ENCODE assay signal across 9 cellular contexts in the genomic region with DNA sequence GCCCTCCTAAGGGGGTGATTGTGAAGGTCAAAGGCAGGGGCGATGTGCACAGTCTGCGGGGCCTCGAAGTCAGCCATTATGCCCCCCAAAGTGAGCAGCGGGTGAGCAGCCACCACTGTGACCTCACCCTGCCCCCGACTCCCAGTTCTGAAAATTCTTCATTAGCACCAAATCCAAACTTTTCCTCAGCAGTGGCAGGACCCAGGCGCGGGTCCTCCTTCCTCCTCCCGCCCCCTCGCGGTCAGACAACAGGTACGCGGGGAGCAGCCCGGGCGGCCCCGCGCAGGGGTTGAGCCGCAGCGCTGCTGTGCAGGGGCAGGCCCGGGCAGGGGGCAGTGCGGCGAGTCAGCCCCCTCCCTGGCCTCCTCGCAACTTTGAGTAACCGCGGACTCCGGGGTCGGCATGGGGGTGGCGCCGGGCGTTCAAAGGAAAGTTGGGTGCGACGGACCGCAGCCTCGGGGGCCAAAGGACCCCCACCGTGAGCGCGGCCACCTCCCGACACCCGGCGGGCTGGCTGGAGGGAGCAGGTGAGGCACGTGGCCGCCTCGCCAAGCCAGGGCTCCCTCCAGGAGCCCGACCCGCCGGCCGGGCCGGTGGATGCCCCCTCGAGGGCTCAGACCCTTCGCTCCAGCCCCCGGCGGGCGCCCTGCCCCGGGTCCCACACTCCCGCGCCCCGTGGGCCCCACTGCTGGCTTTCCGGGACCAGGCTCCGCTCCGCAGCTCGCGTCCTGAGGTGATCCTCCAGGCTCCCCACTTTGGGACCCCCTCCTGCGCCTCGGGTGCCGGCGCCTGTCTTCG. TPM values are rescaled to one million over a fixed set of nuclear protein-coding genes. Genes with fewer than 3 reads are reported as not detected.
DNase-seq lines count a peak whose midpoint lies in the region; ATAC-seq, FAIRE-seq and TF ChIP-seq lines count a peak whose summit lies in the region.
"Had no signal": no experiment of that assay in that cellular context is flagged by ENCODE, and none has a peak within 500 bp of the region (broad histone marks: within the 10 kb centered on the region; RNA-seq: fewer than 3 reads in every experiment).

No MANE protein-coding gene starts in this region.

- no peak overlapping the region for H3K18ac ChIP-seq in trophoblast cell (ENCODE audit: low read length)

- no peak overlapping the region for H2AFZ ChIP-seq in trophoblast cell (ENCODE audit: insufficient read depth, low read length, poor library complexity)

- FAIRE-seq in D721Med (lab: Jason Lieb, UNC) = no peak

- peaks cover 18% of the 10 kb centered on the region for H3K4me1 ChIP-seq in foreskin keratinocyte
- H3K4me1 ChIP-seq in trophoblast cell (ENCODE audit: control insufficient read depth in 1 of 2, insufficient read depth in 2 of 2, low read length in 2 of 2) = peaks cover 6 to 8% of the 10 kb centered on the region in 2 experiments

- no CpG with 5 or more reads among the region's 66 CpGs for WGBS in trophoblast cell (ENCODE audit: extremely low coverage, insufficient coverage, insufficient read length)

- no peak overlapping the region for H3K9ac ChIP-seq in trophoblast cell (ENCODE audit: low read length)

- H2BK5ac ChIP-seq in trophoblast cell (ENCODE audit: low read depth, low read length, poor library complexity) = no peak overlapping the region

- no peak overlapping the region for H4K91ac ChIP-seq in trophoblast cell (ENCODE audit: low read depth, low read length)

- no peak overlapping the region for H3K4me3 ChIP-seq in trophoblast cell (ENCODE audit: low read depth, low read length)
- H3K4me3 ChIP-seq: upper lobe of right lung had no signal

- H3K9me3 ChIP-seq in trophoblast cell (ENCODE audit: insufficient read depth, low read depth, low read length) = peaks cover 3% of the 10 kb centered on the region
- H3K9me3 ChIP-seq: upper lobe of right lung had no signal

- peak overlapping the region; percentile 81 for H3K4me2 ChIP-seq in trophoblast cell (ENCODE audit: low read length)

- H3K36me3 ChIP-seq in trophoblast cell (ENCODE audit: control insufficient read depth in 1 of 2, insufficient read depth in 2 of 2, low read length in 2 of 2) = no peaks in the 10 kb centered on the region
- H3K36me3 ChIP-seq: upper lobe of right lung had no signal

- H4K12ac ChIP-seq in trophoblast cell (ENCODE audit: low read depth, low read length) = no peak overlapping the region

- no peaks in the 10 kb centered on the region for H3K79me2 ChIP-seq in trophoblast cell (ENCODE audit: control insufficient read depth, insufficient read depth, low read length, poor library complexity)

- no peaks in the 10 kb centered on the region for H3K79me1 ChIP-seq in trophoblast cell (ENCODE audit: low read length)

- H2BK120ac ChIP-seq in trophoblast cell (ENCODE audit: insufficient read depth, low read length, poor library complexity) = no peak overlapping the region

- no peak overlapping the region for H3K14ac ChIP-seq in trophoblast cell (ENCODE audit: low read length)

- no peak overlapping the region for H4K8ac ChIP-seq in trophoblast cell (ENCODE audit: low read depth, low read length)

- peak; percentile 41 for DNase-seq in D721Med (ENCODE audit: insufficient read length, low spot score)
- no peak for DNase-seq in foreskin keratinocyte
- no peak for DNase-seq in trophoblast cell
- no peak for DNase-seq in NCI-H446 treated with DMSO at 0.1 percent for 48 hours (lab: John Stamatoyannopoulos, UW)
- no peak for DNase-seq in DMS153 treated with DMSO at 0.1 percent for 48 hours (lab: John Stamatoyannopoulos, UW; ENCODE audit: unreplicated experiment)
- DNase-seq: upper lobe of right lung had no signal

- TF ChIP-seq CTCF in D721Med (IDR thresholded peaks at IDR 0.05; ENCODE audit: insufficient read depth, missing control alignments) (peak; percentile 20), LNCAP (IDR thresholded peaks at IDR 0.05) (peak; percentile 45), foreskin keratinocyte (conservative IDR thresholded peaks at IDR 0.05) (peak; percentile 51)

- H2BK12ac ChIP-seq in trophoblast cell (ENCODE audit: low read length) = no peak overlapping the region

- no peak overlapping the region for H3K4ac ChIP-seq in trophoblast cell (ENCODE audit: low read depth, low read length)

- H3K23ac ChIP-seq in trophoblast cell (ENCODE audit: low read length) = no peak overlapping the region

- H3K27me3 ChIP-seq in foreskin keratinocyte = peaks cover 41% of the 10 kb centered on the region
- peaks cover 24% of the 10 kb centered on the region for H3K27me3 ChIP-seq in trophoblast cell (ENCODE audit: insufficient read depth, low read length)

- no peak overlapping the region for H2AK5ac ChIP-seq in trophoblast cell (ENCODE audit: low read length)

- no peak for ATAC-seq in foreskin keratinocyte
- no peak for ATAC-seq in GM19351 (IDR thresholded peaks at IDR 0.05; ENCODE audit: unreplicated experiment)
- ATAC-seq in HG03442 (IDR thresholded peaks at IDR 0.05; ENCODE audit: unreplicated experiment) = no peak

- H3K27ac ChIP-seq in foreskin keratinocyte (no peak overlapping the region), trophoblast cell (ENCODE audit: low read depth, low read length) (no peak overlapping the region)
- H3K27ac ChIP-seq: upper lobe of right lung had no signal

RNA-seq across cellular contexts. Expression of gene CCDC174, which starts 49.4 kb away (rescaled TPM):
- 12.3 and 13.0 TPM in 2 replicates for total RNA-seq in foreskin keratinocyte
- 14.4 and 14.9 TPM in 2 replicates for polyA plus RNA-seq in foreskin keratinocyte
- polyA plus RNA-seq in trophoblast cell (2013) = 17.6 and 18.0 TPM in 2 replicates
